Comparison of ENCODE assay signal across 23 cellular contexts in genomic region chr3:24360946-24361345, GRCh38.
"Had no signal": no experiment of that assay in that cellular context is flagged by ENCODE, and none has a peak within 500 bp of the region (broad histone marks: within the 10 kb centered on the region; RNA-seq: fewer than 3 reads in every experiment).

No MANE protein-coding gene starts in this region.

- H3K9me3 ChIP-seq: ovary, psoas muscle, right lobe of liver, sigmoid colon, stomach, suprapubic skin, testis, tibial artery, transverse colon, upper lobe of right lung, uterus had no signal

- H3K27ac ChIP-seq: neural progenitor cell, ovary, parathyroid adenoma, psoas muscle, right lobe of liver, sigmoid colon, stomach, suprapubic skin, testis, transverse colon, upper lobe of right lung, uterus had no signal

- DNase-seq: natural killer cell; occipital lobe; ovary; psoas muscle; right cardiac atrium; right lobe of liver; sigmoid colon; small intestine; stimulated activated CD4-positive, alpha-beta T cell treated with anti-CD3 and anti-CD28 coated beads, Interleukin-15, amount 100 ng/mL, for 24 hours; stimulated activated CD4-positive, alpha-beta T cell treated with anti-CD3 and anti-CD28 coated beads, Interleukin-2, amount 100 ng/mL, for 24 hours; stimulated activated CD4-positive, alpha-beta T cell treated with anti-CD3 and anti-CD28 coated beads, Interleukin-2, amount 100 ng/mL, for 48 hours; stimulated activated CD4-positive, alpha-beta T cell treated with anti-CD3 and anti-CD28 coated beads, Interleukin-4, amount 100 ng/mL, for 24 hours; stimulated activated naive B cell treated with anti-CD40 and anti-IgM and Interleukin-4, amounts not matched to agents 10 μg/mL and 1 μg/mL and 100 μg/mL, for 72 hours; stimulated activated naive CD4-positive, alpha-beta T cell treated with Interleukin-2 at 50 U/mL for 16 hours; stomach; testis; tibial artery; transverse colon; upper lobe of right lung; uterus had no signal

- H3K36me3 ChIP-seq: neural progenitor cell, ovary, right lobe of liver, sigmoid colon, stomach, suprapubic skin, tibial artery, transverse colon, upper lobe of right lung, uterus had no signal

- H3K4me3 ChIP-seq: neural progenitor cell, ovary, psoas muscle, right lobe of liver, sigmoid colon, stomach, suprapubic skin, testis, tibial artery, transverse colon, upper lobe of right lung, uterus had no signal

- H3K4me1 ChIP-seq: parathyroid adenoma, testis had no signal

- H3K27me3 ChIP-seq: neural progenitor cell, ovary, right lobe of liver, sigmoid colon, stomach, suprapubic skin, testis, tibial artery, transverse colon, upper lobe of right lung, uterus had no signal
